In genomic region chr14:62269204-62269603, GRCh38 we compare ENCODE assay signal across 24 cellular contexts.
DNase-seq lines count a peak whose midpoint lies in the region; ATAC-seq and TF ChIP-seq lines count a peak whose summit lies in the region.
"Had no signal": no experiment of that assay in that cellular context is flagged by ENCODE, and none has a peak within 500 bp of the region (broad histone marks: within the 10 kb centered on the region; RNA-seq: fewer than 3 reads in every experiment).

No MANE protein-coding gene starts in this region.

- BruUV-seq in MCF 10A (replicated peaks; lab: Mats Ljungman, UMichigan) (no TSS peak), mammary epithelial cell (replicated peaks; lab: Mats Ljungman, UMichigan) (no TSS peak)

- intact Hi-C loops in MCF 10A (cut with micrococcal nuclease) = no loop called here
- intact Hi-C loops in breast epithelium (cut with DNase I; ENCODE audit: low total_unique reads) = no loop called here
- intact Hi-C loops in mammary epithelial cell (cut with micrococcal nuclease) = no loop called here
- intact Hi-C loops in colonic mucosa (cut with DNase I) = no loop called here

- TF ChIP-seq POLR2A in breast epithelium (IDR thresholded peaks at IDR 0.05) = no peak

- in situ Hi-C loops in mammary epithelial cell (cut with MboI; ENCODE audit: low sequenced_read_pairs in 2 of 2) = no loop called here

- TF ChIP-seq CTCF in MCF 10A (IDR thresholded peaks at IDR 0.05; ENCODE audit: unreplicated experiment) (no peak), breast epithelium (IDR thresholded peaks at IDR 0.05) (no peak), mammary epithelial cell (conservative IDR thresholded peaks at IDR 0.05 in 1 of 2, IDR thresholded peaks at IDR 0.05 in 1 of 2; ENCODE audit: extremely low read depth in 1 of 2, insufficient read depth in 1 of 2, low read depth in 1 of 2, low read length in 2 of 2) (no peak), colonic mucosa (IDR thresholded peaks at IDR 0.05) (no peak)

- H3K27ac ChIP-seq in breast epithelium = no peak overlapping the region
- H3K27ac ChIP-seq in mammary epithelial cell (ENCODE audit: insufficient read depth, low read depth, low read length) = no peak overlapping the region
- no peak overlapping the region for H3K27ac ChIP-seq in colonic mucosa
- H3K27ac ChIP-seq: stomach had no signal

- peak; percentile 76 for ATAC-seq in stimulated activated effector memory CD8-positive, alpha-beta T cell treated with anti-CD3 and anti-CD28 coated beads, Interleukin-12 subunit alpha, Interleukin-12 subunit beta, amount 100 ng/mL, for 72 hours
- ATAC-seq in GM19351 (IDR thresholded peaks at IDR 0.05; ENCODE audit: unreplicated experiment) (no peak), GM19397 (IDR thresholded peaks at IDR 0.05; ENCODE audit: unreplicated experiment) (no peak)
- ATAC-seq: activated CD8-positive, alpha-beta memory T cell treated with anti-CD3 and anti-CD28 coated beads, Interleukin-2, amount 10 ng/mL, durations not matched to agents 7 days and 5 days; effector memory CD8-positive, alpha-beta T cell; left colon; naive thymus-derived CD8-positive, alpha-beta T cell had no signal

- H3K9me3 Mint-ChIP-seq in MCF 10A (ENCODE audit: unreplicated experiment) = no peaks in the 10 kb centered on the region
- no peaks in the 10 kb centered on the region for H3K9me3 Mint-ChIP-seq in stimulated activated effector memory CD8-positive, alpha-beta T cell treated with anti-CD3 and anti-CD28 coated beads, Interleukin-12 subunit alpha, Interleukin-12 subunit beta, amount 100 ng/mL, for 72 hours
- H3K9me3 Mint-ChIP-seq: activated B cell treated with CpG ODN at 0.5 μM for 24 hours; effector memory CD8-positive, alpha-beta T cell; type B pancreatic cell had no signal

- H3K36me3 Mint-ChIP-seq in MCF 10A (ENCODE audit: insufficient read depth, unreplicated experiment) = no peaks in the 10 kb centered on the region
- H3K36me3 Mint-ChIP-seq in stimulated activated effector memory CD8-positive, alpha-beta T cell treated with anti-CD3 and anti-CD28 coated beads, Interleukin-12 subunit alpha, Interleukin-12 subunit beta, amount 100 ng/mL, for 72 hours = no peaks in the 10 kb centered on the region
- H3K36me3 Mint-ChIP-seq: activated CD8-positive, alpha-beta memory T cell treated with anti-CD3 and anti-CD28 coated beads, Interleukin-2, amount 10 ng/mL, durations not matched to agents 7 days and 5 days; CD4-positive, CD25-positive, alpha-beta regulatory T cell; naive thymus-derived CD8-positive, alpha-beta T cell; type B pancreatic cell had no signal

- POLR2A ChIA-PET in MCF 10A (lab: Yijun Ruan, JAX) = no interaction called here

- H3K27ac Mint-ChIP-seq in MCF 10A (ENCODE audit: low read depth, unreplicated experiment) = no peak overlapping the region
- H3K27ac Mint-ChIP-seq in stimulated activated effector memory CD8-positive, alpha-beta T cell treated with anti-CD3 and anti-CD28 coated beads, Interleukin-12 subunit alpha, Interleukin-12 subunit beta, amount 100 ng/mL, for 72 hours = no peak overlapping the region
- H3K27ac Mint-ChIP-seq: activated B cell treated with CpG ODN at 0.5 μM for 24 hours; activated CD8-positive, alpha-beta memory T cell treated with anti-CD3 and anti-CD28 coated beads, Interleukin-2, amount 10 ng/mL, durations not matched to agents 7 days and 5 days; CD4-positive, CD25-positive, alpha-beta regulatory T cell; effector memory CD8-positive, alpha-beta T cell; naive thymus-derived CD8-positive, alpha-beta T cell; type B pancreatic cell had no signal

- dilution Hi-C loops in mammary epithelial cell (cut with HindIII; ENCODE audit: low sequenced_read_pairs) = no loop called here

- H3K4me3 ChIP-seq in breast epithelium (no peak overlapping the region), mammary epithelial cell (replicated peaks in 1 of 3; ENCODE audit: insufficient read depth in 1 of 3, low read depth in 2 of 3, low read length in 3 of 3) (no peak overlapping the region), colonic mucosa (no peak overlapping the region)
- H3K4me3 ChIP-seq: stomach had no signal

- no peak overlapping the region for H2AFZ ChIP-seq in mammary epithelial cell (ENCODE audit: low read depth, low read length)

- H3K4me2 ChIP-seq in mammary epithelial cell (ENCODE audit: insufficient read depth, low read depth, low read length) = no peak overlapping the region

- H3K36me3 ChIP-seq in breast epithelium (no peaks in the 10 kb centered on the region), mammary epithelial cell (ENCODE audit: insufficient read depth, low read length) (no peaks in the 10 kb centered on the region), colonic mucosa (no peaks in the 10 kb centered on the region)
- H3K36me3 ChIP-seq: stomach had no signal

- WGBS in mammary epithelial cell (ENCODE audit: low coverage, missing lambda C conversion rate) = 48% methylated on average over 5 of the region's 6 CpGs

- H3K27me3 ChIP-seq in breast epithelium (no peaks in the 10 kb centered on the region), mammary epithelial cell (ENCODE audit: insufficient read depth, low read length) (no peaks in the 10 kb centered on the region), colonic mucosa (no peaks in the 10 kb centered on the region)
- H3K27me3 ChIP-seq: stomach had no signal

- H4K20me1 ChIP-seq in mammary epithelial cell (ENCODE audit: insufficient read depth, low read length) = no peaks in the 10 kb centered on the region

- H3K79me2 ChIP-seq in mammary epithelial cell (ENCODE audit: insufficient read depth, low read length) = no peaks in the 10 kb centered on the region

- DNase-seq in MCF 10A (ENCODE audit: unreplicated experiment) (peak; percentile 43), breast epithelium (ENCODE audit: low spot score in 2 of 2) (no peak), MV-4-11 (lab: John Stamatoyannopoulos, UW) (peak; percentile 40), mammary epithelial cell (peak; percentile 66), colonic mucosa (no peak)
- no peak for DNase-seq in stimulated activated effector memory CD8-positive, alpha-beta T cell treated with anti-CD3 and anti-CD28 coated beads, Interleukin-12 subunit alpha, Interleukin-12 subunit beta, amount 100 ng/mL, for 72 hours (ENCODE audit: low spot score in 2 of 2)
- DNase-seq: activated B cell treated with CpG ODN at 0.5 μM for 24 hours; activated CD8-positive, alpha-beta memory T cell treated with anti-CD3 and anti-CD28 coated beads, Interleukin-2, amount 10 ng/mL, durations not matched to agents 7 days and 5 days; activated effector memory CD4-positive, alpha-beta T cell treated with Interleukin-2 at 50 U/mL for 16 hours; anterior cingulate cortex; CD4-positive, CD25-positive, alpha-beta regulatory T cell; DMS153; effector memory CD8-positive, alpha-beta T cell; KG1; left colon; naive thymus-derived CD8-positive, alpha-beta T cell; NCI-H1105; NCI-H2107; NCI-H524; stimulated activated CD4-positive, alpha-beta T cell treated with anti-CD3 and anti-CD28 coated beads, Interleukin-2, amount 100 ng/mL, for 24 hours; stomach had no signal

- no peak overlapping the region for H3K4me3 Mint-ChIP-seq in MCF 10A (ENCODE audit: unreplicated experiment)
- no peak overlapping the region for H3K4me3 Mint-ChIP-seq in stimulated activated effector memory CD8-positive, alpha-beta T cell treated with anti-CD3 and anti-CD28 coated beads, Interleukin-12 subunit alpha, Interleukin-12 subunit beta, amount 100 ng/mL, for 72 hours
- H3K4me3 Mint-ChIP-seq: activated B cell treated with CpG ODN at 0.5 μM for 24 hours; activated CD8-positive, alpha-beta memory T cell treated with anti-CD3 and anti-CD28 coated beads, Interleukin-2, amount 10 ng/mL, durations not matched to agents 7 days and 5 days; CD4-positive, CD25-positive, alpha-beta regulatory T cell; effector memory CD8-positive, alpha-beta T cell; naive thymus-derived CD8-positive, alpha-beta T cell; type B pancreatic cell had no signal

- CTCF ChIA-PET in MCF 10A (lab: Yijun Ruan, JAX) = no interaction called here
- CTCF ChIA-PET in mammary epithelial cell (lab: Charles Lee; ENCODE audit: low non-redundant PET) = no interaction called here

- no peaks in the 10 kb centered on the region for H3K4me1 Mint-ChIP-seq in MCF 10A (ENCODE audit: insufficient read depth, unreplicated experiment)
- no peaks in the 10 kb centered on the region for H3K4me1 Mint-ChIP-seq in stimulated activated effector memory CD8-positive, alpha-beta T cell treated with anti-CD3 and anti-CD28 coated beads, Interleukin-12 subunit alpha, Interleukin-12 subunit beta, amount 100 ng/mL, for 72 hours
- H3K4me1 Mint-ChIP-seq: activated B cell treated with CpG ODN at 0.5 μM for 24 hours; activated CD8-positive, alpha-beta memory T cell treated with anti-CD3 and anti-CD28 coated beads, Interleukin-2, amount 10 ng/mL, durations not matched to agents 7 days and 5 days; CD4-positive, CD25-positive, alpha-beta regulatory T cell; naive thymus-derived CD8-positive, alpha-beta T cell had no signal

- no peaks in the 10 kb centered on the region for H3K9me3 ChIP-seq in breast epithelium
- no peaks in the 10 kb centered on the region for H3K9me3 ChIP-seq in mammary epithelial cell (replicated peaks; ENCODE audit: insufficient read depth, low read length)
- H3K9me3 ChIP-seq in colonic mucosa = no peaks in the 10 kb centered on the region
- H3K9me3 ChIP-seq: stomach had no signal

- no peak overlapping the region for H3K9ac ChIP-seq in mammary epithelial cell (ENCODE audit: insufficient read depth, low read length)
- H3K9ac ChIP-seq in colonic mucosa (ENCODE audit: low read depth in 2 of 2, low read length in 2 of 2) = no peak overlapping the region

- no peaks in the 10 kb centered on the region for H3K27me3 Mint-ChIP-seq in MCF 10A (ENCODE audit: insufficient read depth, unreplicated experiment)
- H3K27me3 Mint-ChIP-seq: activated CD8-positive, alpha-beta memory T cell treated with anti-CD3 and anti-CD28 coated beads, Interleukin-2, amount 10 ng/mL, durations not matched to agents 7 days and 5 days; CD4-positive, CD25-positive, alpha-beta regulatory T cell had no signal

- H3K4me1 ChIP-seq in breast epithelium (no peaks in the 10 kb centered on the region), mammary epithelial cell (ENCODE audit: insufficient read depth, low read length) (no peaks in the 10 kb centered on the region), colonic mucosa (no peaks in the 10 kb centered on the region)
- H3K4me1 ChIP-seq: stomach had no signal

Comparison
In these comparisons a context has a peak if more than half of its experiments do, and no peak if none do; other contexts are left out.
1. DNase-seq: peak in MCF 10A (single experiment), MV-4-11 (single experiment) and mammary epithelial cell (single experiment); none in breast epithelium (0 of 2), stimulated activated effector memory CD8-positive, alpha-beta T cell treated with anti-CD3 and anti-CD28 coated beads, Interleukin-12 subunit alpha, Interleukin-12 subunit beta, amount 100 ng/mL, for 72 hours (0 of 2) and colonic mucosa (single experiment).